ENCODE assay signal across 18 cellular contexts in the genomic region with DNA sequence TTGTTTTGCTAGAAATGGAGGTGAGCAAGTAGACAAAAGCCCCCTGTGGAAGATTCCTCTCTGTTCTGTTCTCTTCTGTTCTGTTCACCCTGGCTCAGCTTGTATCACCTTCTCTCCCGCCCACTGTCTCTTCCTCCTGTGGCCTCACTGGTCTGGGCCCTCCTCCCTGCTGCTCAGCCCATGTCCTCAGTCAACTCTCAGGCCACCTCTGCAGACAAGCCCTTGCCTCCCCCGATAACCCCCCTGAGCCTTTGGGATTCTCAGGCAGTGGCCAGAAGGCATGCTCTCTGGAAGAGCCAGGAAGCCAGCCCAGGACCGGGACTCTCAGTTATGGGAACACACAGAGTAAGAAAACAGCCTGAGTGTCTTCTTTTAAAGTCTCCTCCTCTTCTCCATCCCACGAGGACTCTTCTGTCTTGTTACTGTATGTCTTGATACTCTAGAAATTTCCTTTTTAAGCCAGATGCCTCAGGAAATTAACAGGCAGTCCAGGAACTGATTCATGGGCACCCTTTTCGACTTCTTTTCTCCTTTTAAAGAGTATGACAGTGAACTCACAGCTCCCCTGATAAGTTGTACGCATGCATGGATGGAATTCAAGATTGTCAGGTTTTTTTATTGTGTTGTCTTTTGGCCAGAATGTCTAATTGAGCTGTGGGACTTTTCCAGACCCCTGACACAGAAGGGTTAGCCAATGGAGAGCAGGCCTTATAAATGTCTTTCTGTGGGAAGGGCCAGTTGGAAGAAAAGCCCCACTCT. TPM values are rescaled to one million over a fixed set of nuclear protein-coding genes. Genes with fewer than 3 reads are reported as not detected.
DNase-seq lines count a peak whose midpoint lies in the region; ATAC-seq and TF ChIP-seq lines count a peak whose summit lies in the region.
"Had no signal": no experiment of that assay in that cellular context is flagged by ENCODE, and none has a peak within 500 bp of the region (broad histone marks: within the 10 kb centered on the region; RNA-seq: fewer than 3 reads in every experiment).

No MANE protein-coding gene starts in this region.

- H3K36me3 ChIP-seq in left lung = no peaks in the 10 kb centered on the region
- H3K36me3 ChIP-seq: heart left ventricle had no signal

- peak overlapping the region; percentile 11 for H3K27ac Mint-ChIP-seq in activated T-cell treated with anti-CD3 and anti-CD28 coated beads, Interleukin-2, amount 50 U/mL, for 24 hours
- H3K27ac Mint-ChIP-seq in activated naive CD8-positive, alpha-beta T cell = peak overlapping the region; percentile 88

- no peak for TF ChIP-seq CTCF in left lung (IDR thresholded peaks at IDR 0.05)

- no peaks in the 10 kb centered on the region for H3K27me3 ChIP-seq in left lung

- no peak for DNase-seq in activated T-cell treated with anti-CD3 and anti-CD28 coated beads, Interleukin-2, amount 50 U/mL, for 24 hours
- DNase-seq in activated T-cell treated with anti-CD3 and anti-CD28 coated beads for 4 hours = no peak
- DNase-seq in left lung = no peak
- no peak for DNase-seq in NCI-H82 (lab: John Stamatoyannopoulos, UW)
- no peak for DNase-seq in NCI-H446 (lab: John Stamatoyannopoulos, UW)
- DNase-seq in NCI-H2081 (lab: John Stamatoyannopoulos, UW) = no peak
- DNase-seq: activated CD4-positive, alpha-beta T cell treated with anti-CD3 and anti-CD28 coated beads, Interleukin-2, amount 50 U/mL, for 48 hours; GF-D8; GOT3; left colon; NCI-H187; NCI-H524 treated with DMSO at 0.1 percent for 48 hours; T-helper 2 cell had no signal

- peak; percentile 16 for ATAC-seq in left lung
- ATAC-seq: left colon, Panc1 had no signal

- H3K27ac ChIP-seq in left lung = peak overlapping the region in 1 of 2 donors; percentile 33
- peak overlapping the region; percentile 75 for H3K27ac ChIP-seq in temporal lobe (ENCODE audit: low read depth, low read length)

- peaks cover 0 to 9% of the 10 kb centered on the region in 2 donors for H3K4me1 ChIP-seq in left lung

- H3K4me3 ChIP-seq in left lung = no peak overlapping the region
- H3K4me3 ChIP-seq: heart left ventricle had no signal

- no peak overlapping the region for H3K4me3 Mint-ChIP-seq in activated T-cell treated with anti-CD3 and anti-CD28 coated beads, Interleukin-2, amount 50 U/mL, for 24 hours
- H3K4me3 Mint-ChIP-seq in activated naive CD8-positive, alpha-beta T cell = peak overlapping the region; percentile 30

- no peaks in the 10 kb centered on the region for H3K9me3 Mint-ChIP-seq in activated T-cell treated with anti-CD3 and anti-CD28 coated beads, Interleukin-2, amount 50 U/mL, for 24 hours
- H3K9me3 Mint-ChIP-seq in activated naive CD8-positive, alpha-beta T cell (ENCODE audit: low read depth) = peaks cover 11% of the 10 kb centered on the region

- H3K9me3 ChIP-seq in left lung = no peaks in the 10 kb centered on the region

- intact Hi-C loops in left lung (cut with DNase I) = no loop called here

- H3K4me1 Mint-ChIP-seq in activated T-cell treated with anti-CD3 and anti-CD28 coated beads, Interleukin-2, amount 50 U/mL, for 24 hours (ENCODE audit: low read depth) = peaks cover 17% of the 10 kb centered on the region
- H3K4me1 Mint-ChIP-seq in activated naive CD8-positive, alpha-beta T cell (ENCODE audit: low read depth) = peaks cover 49% of the 10 kb centered on the region

- H3K36me3 Mint-ChIP-seq in activated T-cell treated with anti-CD3 and anti-CD28 coated beads, Interleukin-2, amount 50 U/mL, for 24 hours (ENCODE audit: low read depth) = peaks cover 20% of the 10 kb centered on the region
- peaks cover 16% of the 10 kb centered on the region for H3K36me3 Mint-ChIP-seq in activated naive CD8-positive, alpha-beta T cell

- H3K27me3 Mint-ChIP-seq in activated T-cell treated with anti-CD3 and anti-CD28 coated beads, Interleukin-2, amount 50 U/mL, for 24 hours = no peaks in the 10 kb centered on the region
- H3K27me3 Mint-ChIP-seq in activated naive CD8-positive, alpha-beta T cell = no peaks in the 10 kb centered on the region

RNA-seq across cellular contexts. Expression of gene SHISA2, which starts 33.7 kb away (rescaled TPM):
- total RNA-seq in left lung (10 to 100 TPM; 12.0 to 19.9 TPM), temporal lobe (10.1 TPM)
- total RNA-seq: A172 had no signal
